Comparison of ENCODE assay signal across 8 cellular contexts in genomic region chr19:58002384-58003152, GRCh38. TPM values are rescaled to one million over a fixed set of nuclear protein-coding genes. Genes with fewer than 3 reads are reported as not detected.
DNase-seq lines count a peak whose midpoint lies in the region; ATAC-seq and TF ChIP-seq lines count a peak whose summit lies in the region.

TSS of gene ZNF606 (minus strand) at chr19:58002820. CDS start at chr19:58001319, 1,501 bp downstream.

- H3K4me3 Mint-ChIP-seq in activated naive CD8-positive, alpha-beta T cell, result peak within 1 kb of the TSS; percentile 88
- peak within 1 kb of the TSS; percentile 96 for H3K4me3 Mint-ChIP-seq in glutamatergic neuron (ENCODE audit: unreplicated experiment)
- peak within 1 kb of the TSS; percentile 82 for H3K4me3 Mint-ChIP-seq in osteocyte (ENCODE audit: unreplicated experiment)

- peaks cover 64% of the 10 kb centered on the region for H3K9me3 ChIP-seq in DOHH2 (ENCODE audit: control insufficient read depth, insufficient read depth, low read length)
- H3K9me3 ChIP-seq in testis, result no peaks in the 10 kb centered on the region

- no peaks in the 10 kb centered on the region for H3K27me3 Mint-ChIP-seq in activated naive CD8-positive, alpha-beta T cell
- peaks cover 24% of the 10 kb centered on the region for H3K27me3 Mint-ChIP-seq in glutamatergic neuron (ENCODE audit: unreplicated experiment)
- no peaks in the 10 kb centered on the region for H3K27me3 Mint-ChIP-seq in osteocyte (ENCODE audit: unreplicated experiment)

- H3K27me3 ChIP-seq in DOHH2 (ENCODE audit: control insufficient read depth, low read length) (no peaks in the 10 kb centered on the region), testis (no peaks in the 10 kb centered on the region)

- H3F3A ChIP-seq in DOHH2 (ENCODE audit: control insufficient read depth, insufficient read depth), result peaks cover 3% of the 10 kb centered on the region; the same call in 1 of the 2 replicates

- no peaks in the 10 kb centered on the region for H3K9me2 ChIP-seq in DOHH2 (replicated peaks; ENCODE audit: control insufficient read depth, low read length)

- H3K9me3 Mint-ChIP-seq in activated naive CD8-positive, alpha-beta T cell (ENCODE audit: low read depth), result peaks cover 23% of the 10 kb centered on the region
- H3K9me3 Mint-ChIP-seq in glutamatergic neuron (ENCODE audit: unreplicated experiment), result peaks cover 44% of the 10 kb centered on the region
- H3K9me3 Mint-ChIP-seq in osteocyte (ENCODE audit: unreplicated experiment), result peaks cover 43% of the 10 kb centered on the region

- WGBS in testis, 2 donors, result 0 to 3% methylated on average over 9 to 80 of the region's 89 CpGs

- peak; percentile 91 for ATAC-seq in GM21825 (IDR thresholded peaks at IDR 0.05; ENCODE audit: unreplicated experiment)
- ATAC-seq in SK-N-SH treated with all-trans-retinoic acid at 6 μM for 48 hours, result peak; percentile 99

- H3K4me1 ChIP-seq in DOHH2 (ENCODE audit: control insufficient read depth, low read length) (peaks cover 14% of the 10 kb centered on the region), testis (peaks cover 14% of the 10 kb centered on the region)

- TF ChIP-seq CTCF in DOHH2 (IDR thresholded peaks at IDR 0.05; ENCODE audit: low read depth, low read length, poor library complexity, severe bottlenecking) (no peak), glutamatergic neuron (IDR thresholded peaks at IDR 0.05; ENCODE audit: partially characterized antibody, unreplicated experiment) (no peak), osteocyte (IDR thresholded peaks at IDR 0.05) (no peak), testis (IDR thresholded peaks at IDR 0.05) (no peak)

- intact Hi-C loops in testis (cut with DNase I; ENCODE audit: low total_unique reads), result no loop called here

- H4K20me1 ChIP-seq in DOHH2 (ENCODE audit: control insufficient read depth, insufficient read depth, low read depth, low read length), result no peaks in the 10 kb centered on the region

- no peak within 1 kb of the TSS for H3K27ac ChIP-seq in DOHH2 (ENCODE audit: low read depth, low read length)
- peak within 1 kb of the TSS; percentile 87 to 89 for H3K27ac ChIP-seq in testis

- H3K36me3 Mint-ChIP-seq in activated naive CD8-positive, alpha-beta T cell, result peaks cover 59% of the 10 kb centered on the region
- H3K36me3 Mint-ChIP-seq in glutamatergic neuron (ENCODE audit: unreplicated experiment) (peaks cover 71% of the 10 kb centered on the region), osteocyte (ENCODE audit: unreplicated experiment) (peaks cover 81% of the 10 kb centered on the region)

- peak within 1 kb of the TSS; percentile 78 for H3K4me3 ChIP-seq in DOHH2 (ENCODE audit: low read length)
- H3K4me3 ChIP-seq in testis, result peak within 1 kb of the TSS; percentile 90 to 98

- TF ChIP-seq POLR2A in testis (IDR thresholded peaks at IDR 0.05), result peak; percentile 38

- H3K4me1 Mint-ChIP-seq in activated naive CD8-positive, alpha-beta T cell (ENCODE audit: low read depth), result peaks cover 31% of the 10 kb centered on the region
- H3K4me1 Mint-ChIP-seq in glutamatergic neuron (ENCODE audit: low read depth, unreplicated experiment), result peaks cover 8% of the 10 kb centered on the region
- peaks cover 20% of the 10 kb centered on the region for H3K4me1 Mint-ChIP-seq in osteocyte (ENCODE audit: unreplicated experiment)

- DNase-seq in Kasumi-1 (lab: John Stamatoyannopoulos, UW) (peak; percentile 57 to 68), glutamatergic neuron (peak; percentile 90), osteocyte (ENCODE audit: extremely low spot score, unreplicated experiment) (peak; percentile 94), testis (peak; percentile 94)

- H3K36me3 ChIP-seq in DOHH2 (ENCODE audit: control insufficient read depth, low read length) (peaks cover 12% of the 10 kb centered on the region), testis (ENCODE audit: low read depth, missing control alignments) (no peaks in the 10 kb centered on the region)

- no peaks in the 10 kb centered on the region for H3K79me2 ChIP-seq in DOHH2 (ENCODE audit: control insufficient read depth, low read length)

- peak within 1 kb of the TSS; percentile 67 for H3K4me2 ChIP-seq in DOHH2 (ENCODE audit: low read length)

- peak within 1 kb of the TSS; percentile 82 for H3K27ac Mint-ChIP-seq in activated naive CD8-positive, alpha-beta T cell
- H3K27ac Mint-ChIP-seq in glutamatergic neuron (ENCODE audit: unreplicated experiment) (peak within 1 kb of the TSS; percentile 95), osteocyte (ENCODE audit: unreplicated experiment) (peak within 1 kb of the TSS; percentile 89)

TF ChIP-seq in SK-N-SH treated with all-trans-retinoic acid at 6 μM for 48 hours, 23 proteins besides CTCF, POLR2A, EP300 and RAD21:
- TF ChIP-seq TSHZ2 (CRISPR knock-in tag; IDR thresholded peaks at IDR 0.05), result peak; percentile 26; the same call in 1 of the 2 replicates
- no peak for TF ChIP-seq PPARA (CRISPR knock-in tag; IDR thresholded peaks at IDR 0.05; ENCODE audit: borderline replicate concordance)
- TF ChIP-seq OSR1 (CRISPR knock-in tag; IDR thresholded peaks at IDR 0.05), result peak; percentile 11; the same call in 1 of the 2 replicates
- peak; percentile 65; the same call in 1 of the 2 replicates for TF ChIP-seq GLIS3 (CRISPR knock-in tag; IDR thresholded peaks at IDR 0.05)

RNA-seq across cellular contexts. Expression of gene ZNF606, which starts in this region (rescaled TPM):
- 58.2 TPM for total RNA-seq in glutamatergic neuron (ENCODE audit: unreplicated experiment)
- 17.5 and 22.0 TPM in 2 replicates for total RNA-seq in osteocyte
- 10 to 100 TPM; 30.2 to 73.9 TPM for total RNA-seq in testis
- 12.1 TPM for polyA plus RNA-seq in testis (ENCODE audit: insufficient read depth, low read depth, low replicate concordance)
